In the genomic region with DNA sequence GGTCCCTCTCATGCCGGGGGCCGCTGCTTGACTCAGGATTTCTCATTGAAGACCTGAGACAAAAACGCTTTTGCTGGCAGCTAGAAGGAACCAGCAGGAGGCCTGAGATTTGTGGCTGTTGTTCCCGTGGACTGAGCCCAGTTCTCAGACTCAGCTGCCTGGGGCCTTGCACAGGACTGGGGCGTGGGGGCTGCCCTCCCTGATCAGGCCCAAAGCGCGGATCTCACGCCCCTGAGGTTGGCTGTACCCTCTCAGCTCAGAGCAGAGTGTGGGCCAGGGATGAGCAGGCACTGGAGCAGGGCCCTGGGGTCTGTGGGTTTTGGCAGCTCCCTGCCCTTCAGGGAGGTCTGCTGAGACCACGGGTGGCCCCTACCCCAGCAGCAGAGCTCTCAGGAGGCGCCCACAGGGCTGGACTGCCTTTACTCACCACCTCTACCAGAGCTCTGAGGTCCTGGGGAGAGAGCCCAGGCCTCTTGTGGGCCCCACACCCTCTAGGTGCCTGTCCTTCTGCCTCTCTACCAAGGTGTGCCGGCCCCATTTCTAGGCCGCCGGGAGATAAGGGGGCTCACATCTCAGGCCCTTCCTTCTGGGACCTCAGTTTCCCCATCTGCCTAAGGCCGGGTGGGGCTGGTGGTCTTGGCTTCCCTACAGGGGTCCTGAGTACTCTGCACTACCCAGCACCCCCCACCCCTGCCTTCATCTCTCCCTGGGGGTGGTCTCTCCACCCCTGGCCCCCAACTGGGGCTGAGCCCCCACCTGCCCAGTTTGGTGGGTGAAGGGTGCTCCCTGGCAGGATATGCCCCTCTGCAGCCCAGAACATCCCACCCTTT, we compare ENCODE assay signal across 1 cellular context.
TF ChIP-seq lines count a peak whose summit lies in the region.

No MANE protein-coding gene starts in this region.

TF ChIP-seq in H1, 55 proteins besides CTCF, POLR2A, EP300 and RAD21:
- TF ChIP-seq YY1 (IDR thresholded peaks at IDR 0.05; ENCODE audit: low read depth, low read length), result no peak
- no peak for TF ChIP-seq SIX5 (IDR thresholded peaks at IDR 0.05; ENCODE audit: low read depth, low read length)
- TF ChIP-seq NANOG (IDR thresholded peaks at IDR 0.05; ENCODE audit: insufficient read depth, low read depth, low read length, poor library complexity, severe bottlenecking), result no peak
- TF ChIP-seq SAP30 (IDR thresholded peaks at IDR 0.05; ENCODE audit: insufficient read depth, insufficient replicate concordance, low read length), result no peak
- TF ChIP-seq PHF8 (conservative IDR thresholded peaks at IDR 0.05; ENCODE audit: low read depth, low read length), result no peak
- TF ChIP-seq ASH2L (IDR thresholded peaks at IDR 0.05; ENCODE audit: low read length), result no peak
- no peak for TF ChIP-seq CEBPB (IDR thresholded peaks at IDR 0.05; ENCODE audit: low read depth, low read length)
- TF ChIP-seq JUND (IDR thresholded peaks at IDR 0.05; ENCODE audit: low read length), result no peak
- TF ChIP-seq KDM5A (IDR thresholded peaks at IDR 0.05; ENCODE audit: low read length), result no peak
- TF ChIP-seq RXRA (IDR thresholded peaks at IDR 0.05; ENCODE audit: insufficient read depth, low read depth, low read length), result no peak
- TF ChIP-seq KDM1A (IDR thresholded peaks at IDR 0.05; ENCODE audit: borderline replicate concordance, low read length), result no peak
- TF ChIP-seq, protein P1, sequence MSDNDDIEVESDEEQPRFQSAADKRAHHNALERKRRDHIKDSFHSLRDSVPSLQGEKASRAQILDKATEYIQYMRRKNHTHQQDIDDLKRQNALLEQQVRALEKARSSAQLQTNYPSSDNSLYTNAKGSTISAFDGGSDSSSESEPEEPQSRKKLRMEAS (IDR thresholded peaks at IDR 0.05), result no peak
- TF ChIP-seq CBX5 (IDR thresholded peaks at IDR 0.05; ENCODE audit: low read depth, low read length), result no peak
- no peak for TF ChIP-seq SRF (IDR thresholded peaks at IDR 0.05; ENCODE audit: low read depth, low read length)
- TF ChIP-seq, protein P2, sequence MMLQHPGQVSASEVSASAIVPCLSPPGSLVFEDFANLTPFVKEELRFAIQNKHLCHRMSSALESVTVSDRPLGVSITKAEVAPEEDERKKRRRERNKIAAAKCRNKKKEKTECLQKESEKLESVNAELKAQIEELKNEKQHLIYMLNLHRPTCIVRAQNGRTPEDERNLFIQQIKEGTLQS (IDR thresholded peaks at IDR 0.05; ENCODE audit: insufficient read depth, low read depth, low read length), result no peak
- no peak for TF ChIP-seq CHD1 (IDR thresholded peaks at IDR 0.05; ENCODE audit: low read depth, low read length)
- no peak for TF ChIP-seq CBX8 (IDR thresholded peaks at IDR 0.05; ENCODE audit: borderline replicate concordance, low read depth, low read length)
- no peak for TF ChIP-seq CHD2 (IDR thresholded peaks at IDR 0.05; ENCODE audit: low read length)
- no peak for TF ChIP-seq SIN3A (conservative IDR thresholded peaks at IDR 0.05 in 1 of 2, IDR thresholded peaks at IDR 0.05 in 1 of 2; ENCODE audit: low read depth in 1 of 2, low read length in 2 of 2)
